ENCODE assay signal across 36 cellular contexts in the genomic region with DNA sequence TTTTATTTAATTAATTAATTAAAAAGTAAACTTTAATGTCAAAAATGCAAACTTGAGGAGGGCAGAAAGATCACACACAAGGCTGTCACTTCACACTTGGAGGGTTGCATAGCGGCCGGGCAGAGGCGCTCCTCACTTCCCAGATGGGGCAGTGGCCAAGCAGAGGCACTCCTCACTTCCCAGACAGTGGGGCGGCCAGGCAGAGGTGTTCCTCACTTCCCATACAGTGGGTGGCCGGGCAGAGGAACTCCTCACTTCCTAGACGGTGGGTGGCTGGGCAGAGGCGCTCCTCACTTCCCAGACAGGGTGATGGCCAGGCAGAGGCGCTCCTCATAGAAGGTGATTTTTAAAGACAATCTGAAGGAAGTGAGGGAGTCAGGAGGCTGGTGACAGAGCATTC.
"Had no signal": no experiment of that assay in that cellular context is flagged by ENCODE, and none has a peak within 500 bp of the region (broad histone marks: within the 10 kb centered on the region; RNA-seq: fewer than 3 reads in every experiment).

No MANE protein-coding gene starts in this region.

- H3K4me3 Mint-ChIP-seq: activated B cell treated with CpG ODN at 0.5 μM for 24 hours; activated CD4-positive, alpha-beta memory T cell treated with anti-CD3 and anti-CD28 coated beads for 36 hours; activated CD4-positive, alpha-beta T cell treated with anti-CD3 and anti-CD28 coated beads, Interleukin-2, amount 10 ng/mL, durations not matched to agents 24 days and 14 days; activated CD8-positive, alpha-beta T cell treated with anti-CD3 and anti-CD28 coated beads for 36 hours; activated naive CD4-positive, alpha-beta T cell treated with anti-CD3 and anti-CD28 coated beads for 36 hours; activated naive CD8-positive, alpha-beta T cell treated with anti-CD3 and anti-CD28 coated beads for 36 hours; activated T-cell treated with anti-CD3 and anti-CD28 coated beads, Interleukin-2, amount 50 U/mL, for 4 hours; activated T-cell treated with anti-CD3 and anti-CD28 coated beads, Interleukin-2, amount 50 U/mL, for 72 hours; activated T-helper 1 cell treated with anti-CD3 and anti-CD28 coated beads, Interleukin-12 subunit alpha, Interleukin-12 subunit beta, Interleukin-2, Interleukin-4 antibody, amounts not matched to agents 30 ng/mL and 10 ng/mL and 1 ng/mL, durations not matched to agents 14 hours and 24 hours and 36 hours; activated T-helper 17 cell treated with anti-CD3 and anti-CD28 coated beads, Interleukin-2, amount 50 U/mL, for 72 hours; T-helper 1 cell treated with Interleukin-12 subunit alpha and Interleukin-12 subunit beta and Interleukin-4 antibody, amounts not matched to agents 30 μg/mL and 1 μg/mL, for 36 hours; T-helper 2 cell treated with Interferon-gamma antibody and Interleukin-4, amounts not matched to agents 5 μg/mL and 100 μg/mL, for 36 hours had no signal

- H3K9me3 ChIP-seq: adrenal gland, body of pancreas had no signal

- H3K36me3 Mint-ChIP-seq: activated CD4-positive, alpha-beta memory T cell treated with anti-CD3 and anti-CD28 coated beads for 36 hours; activated naive CD4-positive, alpha-beta T cell treated with anti-CD3 and anti-CD28 coated beads, Interleukin-2, amount 50 U/mL, for 72 hours; activated naive CD8-positive, alpha-beta T cell treated with anti-CD3 and anti-CD28 coated beads for 36 hours had no signal

- H3K27me3 Mint-ChIP-seq: activated B cell treated with CpG ODN at 0.5 μM for 24 hours; activated CD4-positive, alpha-beta memory T cell treated with anti-CD3 and anti-CD28 coated beads for 36 hours; activated CD4-positive, alpha-beta T cell treated with anti-CD3 and anti-CD28 coated beads, Interleukin-2, amount 10 ng/mL, durations not matched to agents 24 days and 14 days; activated CD8-positive, alpha-beta T cell treated with anti-CD3 and anti-CD28 coated beads for 36 hours had no signal

- H3K27ac Mint-ChIP-seq: activated B cell treated with CpG ODN at 0.5 μM for 24 hours; activated CD4-positive, alpha-beta memory T cell treated with anti-CD3 and anti-CD28 coated beads for 36 hours; activated CD4-positive, alpha-beta T cell treated with anti-CD3 and anti-CD28 coated beads, Interleukin-2, amount 10 ng/mL, durations not matched to agents 24 days and 14 days; activated CD8-positive, alpha-beta T cell treated with anti-CD3 and anti-CD28 coated beads for 36 hours; activated naive CD4-positive, alpha-beta T cell treated with anti-CD3 and anti-CD28 coated beads for 36 hours; activated naive CD4-positive, alpha-beta T cell treated with anti-CD3 and anti-CD28 coated beads, Interleukin-2, amount 50 U/mL, for 72 hours; activated naive CD8-positive, alpha-beta T cell treated with anti-CD3 and anti-CD28 coated beads for 36 hours; activated T-cell treated with anti-CD3 and anti-CD28 coated beads, Interleukin-2, amount 50 U/mL, for 72 hours; activated T-helper 1 cell treated with anti-CD3 and anti-CD28 coated beads, Interleukin-12 subunit alpha, Interleukin-12 subunit beta, Interleukin-2, Interleukin-4 antibody, amounts not matched to agents 30 ng/mL and 10 ng/mL and 1 ng/mL, durations not matched to agents 14 hours and 24 hours and 36 hours; activated T-helper 17 cell treated with anti-CD3 and anti-CD28 coated beads, Interleukin-2, amount 50 U/mL, for 72 hours; T-helper 1 cell treated with Interleukin-12 subunit alpha and Interleukin-12 subunit beta and Interleukin-4 antibody, amounts not matched to agents 30 μg/mL and 1 μg/mL, for 36 hours; T-helper 2 cell treated with Interferon-gamma antibody and Interleukin-4, amounts not matched to agents 5 μg/mL and 100 μg/mL, for 36 hours had no signal

- FAIRE-seq: astrocyte, TTC549 had no signal

- H3K4me1 ChIP-seq: adrenal gland, body of pancreas, breast epithelium had no signal

- H3K27ac ChIP-seq: adrenal gland, body of pancreas, brain microvascular endothelial cell, breast epithelium, VCaP had no signal

- H3K4me3 ChIP-seq: adrenal gland, body of pancreas, breast epithelium had no signal

- ATAC-seq: activated CD8-positive, alpha-beta T cell treated with anti-CD3 and anti-CD28 coated beads for 36 hours; activated naive CD4-positive, alpha-beta T cell treated with anti-CD3 and anti-CD28 coated beads, Interleukin-2, amount 50 U/mL, for 72 hours; activated T-cell treated with anti-CD3 and anti-CD28 coated beads, Interleukin-2, amount 50 U/mL, for 4 hours; activated T-cell treated with anti-CD3 and anti-CD28 coated beads, Interleukin-2, amount 50 U/mL, for 72 hours; activated T-helper 17 cell treated with anti-CD3 and anti-CD28 coated beads, Interleukin-2, amount 50 U/mL, for 72 hours; body of pancreas had no signal

- H3K36me3 ChIP-seq: adrenal gland, brain microvascular endothelial cell, breast epithelium had no signal

- H3K9me3 Mint-ChIP-seq: activated B cell treated with CpG ODN at 0.5 μM for 24 hours; activated CD4-positive, alpha-beta T cell treated with anti-CD3 and anti-CD28 coated beads, Interleukin-2, amount 10 ng/mL, durations not matched to agents 24 days and 14 days; activated CD8-positive, alpha-beta T cell treated with anti-CD3 and anti-CD28 coated beads for 36 hours; activated naive CD4-positive, alpha-beta T cell treated with anti-CD3 and anti-CD28 coated beads, Interleukin-2, amount 50 U/mL, for 72 hours; activated naive CD8-positive, alpha-beta T cell treated with anti-CD3 and anti-CD28 coated beads for 36 hours; activated T-cell treated with anti-CD3 and anti-CD28 coated beads, Interleukin-2, amount 50 U/mL, for 4 hours; activated T-cell treated with anti-CD3 and anti-CD28 coated beads, Interleukin-2, amount 50 U/mL, for 72 hours; activated T-helper 1 cell treated with anti-CD3 and anti-CD28 coated beads, Interleukin-12 subunit alpha, Interleukin-12 subunit beta, Interleukin-2, Interleukin-4 antibody, amounts not matched to agents 30 ng/mL and 10 ng/mL and 1 ng/mL, durations not matched to agents 14 hours and 24 hours and 36 hours; activated T-helper 17 cell treated with anti-CD3 and anti-CD28 coated beads, Interleukin-2, amount 50 U/mL, for 72 hours; T-helper 1 cell treated with Interleukin-12 subunit alpha and Interleukin-12 subunit beta and Interleukin-4 antibody, amounts not matched to agents 30 μg/mL and 1 μg/mL, for 36 hours; T-helper 2 cell treated with Interferon-gamma antibody and Interleukin-4, amounts not matched to agents 5 μg/mL and 100 μg/mL, for 36 hours had no signal

- H3K4me1 Mint-ChIP-seq: activated CD4-positive, alpha-beta T cell treated with anti-CD3 and anti-CD28 coated beads, Interleukin-2, amount 10 ng/mL, durations not matched to agents 24 days and 14 days; activated naive CD8-positive, alpha-beta T cell treated with anti-CD3 and anti-CD28 coated beads for 36 hours; activated T-helper 17 cell treated with anti-CD3 and anti-CD28 coated beads, Interleukin-2, amount 50 U/mL, for 72 hours had no signal

- DNase-seq: activated B cell treated with CpG ODN at 0.5 μM for 24 hours; activated CD4-positive, alpha-beta memory T cell treated with anti-CD3 and anti-CD28 coated beads for 36 hours; activated CD4-positive, alpha-beta T cell treated with anti-CD3 and anti-CD28 coated beads for 4 hours; activated CD4-positive, alpha-beta T cell treated with anti-CD3 and anti-CD28 coated beads, Interleukin-2, amount 10 ng/mL, durations not matched to agents 24 days and 14 days; activated CD4-positive, alpha-beta T cell treated with anti-CD3 and anti-CD28 coated beads, Interleukin-2, amount 50 U/mL, for 1 hour; activated CD4-positive, alpha-beta T cell treated with anti-CD3 and anti-CD28 coated beads, Interleukin-2, amount 50 U/mL, for 4 hours; activated CD4-positive, CD25-positive, alpha-beta regulatory T cell treated with anti-CD3 and anti-CD28 coated beads, Interleukin-2, amount 50 U/mL, for 72 hours; activated CD8-positive, alpha-beta memory T cell treated with anti-CD3 and anti-CD28 coated beads, Interleukin-2, amount 50 U/mL, for 4 hours; activated CD8-positive, alpha-beta T cell treated with anti-CD3 and anti-CD28 coated beads for 36 hours; activated effector memory CD4-positive, alpha-beta T cell treated with anti-CD3 and anti-CD28 coated beads, Interleukin-2, amount 50 U/mL, for 16 hours; activated gamma-delta T cell treated with Interleukin-2 at 50 U/mL for 16 hours; activated naive CD4-positive, alpha-beta T cell; activated naive CD4-positive, alpha-beta T cell treated with anti-CD3 and anti-CD28 coated beads for 36 hours; activated naive CD4-positive, alpha-beta T cell treated with anti-CD3 and anti-CD28 coated beads, Interleukin-2, amount 50 U/mL, for 16 hours; activated naive CD8-positive, alpha-beta T cell treated with anti-CD3 and anti-CD28 coated beads for 36 hours; activated T-cell treated with anti-CD3 and anti-CD28 coated beads for 4 hours; activated T-cell treated with anti-CD3 and anti-CD28 coated beads, Interleukin-2, amount 50 U/mL, for 1 hour; activated T-cell treated with anti-CD3 and anti-CD28 coated beads, Interleukin-2, amount 50 U/mL, for 4 hours; activated T-cell treated with anti-CD3 and anti-CD28 coated beads, Interleukin-2, amount 50 U/mL, for 72 hours; adrenal gland; amniotic stem cell; body of pancreas; brain microvascular endothelial cell; central memory CD4-positive, alpha-beta T cell; T-helper 1 cell; T-helper 2 cell; T-helper 9 cell had no signal

- H3K27me3 ChIP-seq: adrenal gland, body of pancreas, brain microvascular endothelial cell had no signal
